In the genomic region with DNA sequence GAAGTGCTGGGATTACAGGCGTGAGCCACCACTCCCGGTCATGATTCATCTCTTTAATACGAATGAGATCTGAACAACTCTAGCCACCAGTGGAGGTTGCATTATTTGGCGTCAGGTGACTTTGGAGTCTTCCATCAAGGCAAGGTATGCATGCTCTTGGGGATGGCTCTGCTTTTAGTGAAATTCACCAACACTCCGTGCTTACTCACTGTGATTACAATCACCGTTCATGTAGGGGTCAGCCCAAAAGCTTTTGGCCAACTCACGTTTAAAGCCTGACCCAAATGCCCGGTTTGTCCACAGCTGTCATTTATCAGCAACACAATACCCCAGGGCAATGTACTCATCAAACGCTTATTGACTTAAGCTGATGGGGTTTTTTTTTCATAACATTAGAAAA, we compare ENCODE assay signal across 1 cellular context.
TF ChIP-seq lines count a peak whose summit lies in the region.

No MANE protein-coding gene starts in this region.

TF ChIP-seq in GM23338, 12 proteins besides CTCF, POLR2A, EP300 and RAD21 (continued from another document):
- TF ChIP-seq, protein P1, sequence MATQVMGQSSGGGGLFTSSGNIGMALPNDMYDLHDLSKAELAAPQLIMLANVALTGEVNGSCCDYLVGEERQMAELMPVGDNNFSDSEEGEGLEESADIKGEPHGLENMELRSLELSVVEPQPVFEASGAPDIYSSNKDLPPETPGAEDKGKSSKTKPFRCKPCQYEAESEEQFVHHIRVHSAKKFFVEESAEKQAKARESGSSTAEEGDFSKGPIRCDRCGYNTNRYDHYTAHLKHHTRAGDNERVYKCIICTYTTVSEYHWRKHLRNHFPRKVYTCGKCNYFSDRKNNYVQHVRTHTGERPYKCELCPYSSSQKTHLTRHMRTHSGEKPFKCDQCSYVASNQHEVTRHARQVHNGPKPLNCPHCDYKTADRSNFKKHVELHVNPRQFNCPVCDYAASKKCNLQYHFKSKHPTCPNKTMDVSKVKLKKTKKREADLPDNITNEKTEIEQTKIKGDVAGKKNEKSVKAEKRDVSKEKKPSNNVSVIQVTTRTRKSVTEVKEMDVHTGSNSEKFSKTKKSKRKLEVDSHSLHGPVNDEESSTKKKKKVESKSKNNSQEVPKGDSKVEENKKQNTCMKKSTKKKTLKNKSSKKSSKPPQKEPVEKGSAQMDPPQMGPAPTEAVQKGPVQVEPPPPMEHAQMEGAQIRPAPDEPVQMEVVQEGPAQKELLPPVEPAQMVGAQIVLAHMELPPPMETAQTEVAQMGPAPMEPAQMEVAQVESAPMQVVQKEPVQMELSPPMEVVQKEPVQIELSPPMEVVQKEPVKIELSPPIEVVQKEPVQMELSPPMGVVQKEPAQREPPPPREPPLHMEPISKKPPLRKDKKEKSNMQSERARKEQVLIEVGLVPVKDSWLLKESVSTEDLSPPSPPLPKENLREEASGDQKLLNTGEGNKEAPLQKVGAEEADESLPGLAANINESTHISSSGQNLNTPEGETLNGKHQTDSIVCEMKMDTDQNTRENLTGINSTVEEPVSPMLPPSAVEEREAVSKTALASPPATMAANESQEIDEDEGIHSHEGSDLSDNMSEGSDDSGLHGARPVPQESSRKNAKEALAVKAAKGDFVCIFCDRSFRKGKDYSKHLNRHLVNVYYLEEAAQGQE (IDR thresholded peaks at IDR 0.05; ENCODE audit: unreplicated experiment), result no peak
- TF ChIP-seq ZNF114 (CRISPR knock-in tag; IDR thresholded peaks at IDR 0.05) (no peak), NANOG (IDR thresholded peaks at IDR 0.05; ENCODE audit: borderline replicate concordance) (no peak), ZNF462 (CRISPR knock-in tag; IDR thresholded peaks at IDR 0.05) (no peak)
